ENCODE assay signal across 1 cellular context in genomic region chr6:166630421-166630820, GRCh38.
TF ChIP-seq lines count a peak whose summit lies in the region.

No MANE protein-coding gene starts in this region.

TF ChIP-seq in GM23338, 12 proteins besides CTCF, POLR2A, EP300 and RAD21 (continued from another document):
- TF ChIP-seq ZNF462 (CRISPR knock-in tag; IDR thresholded peaks at IDR 0.05): no peak
- TF ChIP-seq STAT1 (IDR thresholded peaks at IDR 0.05; ENCODE audit: unreplicated experiment): no peak
- no peak for TF ChIP-seq NANOG (IDR thresholded peaks at IDR 0.05; ENCODE audit: borderline replicate concordance)
- no peak for TF ChIP-seq CREB1 (CRISPR knock-in tag; IDR thresholded peaks at IDR 0.05; ENCODE audit: low read depth)
